ENCODE assay signal across 27 cellular contexts in the genomic region with DNA sequence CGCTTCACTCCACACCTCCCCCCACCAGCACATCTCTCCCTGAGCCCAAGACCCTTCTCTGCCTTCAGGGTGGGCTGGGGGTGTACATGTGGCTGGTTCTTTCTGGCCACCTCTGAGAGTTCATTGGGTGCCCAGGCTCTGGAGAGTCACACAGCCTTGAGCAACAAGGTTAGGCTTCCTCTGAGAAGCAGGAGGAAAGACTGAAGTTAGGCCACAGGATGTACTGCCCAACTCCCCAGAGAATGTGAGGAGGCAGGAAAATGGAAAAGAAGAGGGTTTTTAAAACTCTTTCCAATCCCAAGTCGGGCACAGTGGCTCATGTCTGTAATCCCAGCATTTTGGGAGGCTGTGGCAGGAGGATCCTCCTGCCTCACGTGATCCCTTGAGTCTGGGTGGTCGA. TPM values are rescaled to one million over a fixed set of nuclear protein-coding genes. Genes with fewer than 3 reads are reported as not detected.
A peak's percentile ranks its signal among the peaks of the same experiment; 100 is the strongest.
DNase-seq lines count a peak whose midpoint lies in the region; ATAC-seq and TF ChIP-seq lines count a peak whose summit lies in the region.
"Had no signal": no experiment of that assay in that cellular context is flagged by ENCODE, and none has a peak within 500 bp of the region (broad histone marks: within the 10 kb centered on the region; RNA-seq: fewer than 3 reads in every experiment).

No MANE protein-coding gene starts in this region.

- H3K27ac Mint-ChIP-seq in HFFc6 (peak overlapping the region; percentile 94; the same call in 1 of the 2 replicates), endothelial cell (ENCODE audit: unreplicated experiment) (peak overlapping the region; percentile 86), neural crest cell (ENCODE audit: unreplicated experiment) (no peak overlapping the region)
- H3K27ac Mint-ChIP-seq: activated naive CD4-positive, alpha-beta T cell treated with anti-CD3 and anti-CD28 coated beads, Interleukin-2, amount 50 U/mL, for 72 hours; activated T-helper 2 cell treated with anti-CD3 and anti-CD28 coated beads, Interferon-gamma antibody, Interleukin-2, Interleukin-4, amounts not matched to agents 10 μg/mL and 5 μg/mL and 100 μg/mL, durations not matched to agents 14 hours and 24 hours and 36 hours; stimulated activated effector memory CD8-positive, alpha-beta T cell treated with anti-CD3 and anti-CD28 coated beads, Interleukin-12 subunit alpha, Interleukin-12 subunit beta, amount 100 ng/mL, for 72 hours had no signal

- H3K27ac ChIP-seq in ACC112 (ENCODE audit: low read depth, low read length) (peak overlapping the region; percentile 87), prostate gland (no peak overlapping the region), PC-9 (no peak overlapping the region)

- no peaks in the 10 kb centered on the region for H3K9me3 Mint-ChIP-seq in HFFc6
- H3K9me3 Mint-ChIP-seq in endothelial cell (ENCODE audit: unreplicated experiment): no peaks in the 10 kb centered on the region
- no peaks in the 10 kb centered on the region for H3K9me3 Mint-ChIP-seq in neural crest cell
- H3K9me3 Mint-ChIP-seq: activated naive CD4-positive, alpha-beta T cell treated with anti-CD3 and anti-CD28 coated beads, Interleukin-2, amount 50 U/mL, for 72 hours; activated T-helper 2 cell treated with anti-CD3 and anti-CD28 coated beads, Interferon-gamma antibody, Interleukin-2, Interleukin-4, amounts not matched to agents 10 μg/mL and 5 μg/mL and 100 μg/mL, durations not matched to agents 14 hours and 24 hours and 36 hours; stimulated activated effector memory CD8-positive, alpha-beta T cell treated with anti-CD3 and anti-CD28 coated beads, Interleukin-12 subunit alpha, Interleukin-12 subunit beta, amount 100 ng/mL, for 72 hours; WTC11 had no signal

- no peak overlapping the region for H3K4me3 Mint-ChIP-seq in HFFc6
- H3K4me3 Mint-ChIP-seq in endothelial cell (ENCODE audit: unreplicated experiment): peak overlapping the region; percentile 76
- peak overlapping the region; percentile 31 for H3K4me3 Mint-ChIP-seq in neural crest cell
- H3K4me3 Mint-ChIP-seq: stimulated activated effector memory CD8-positive, alpha-beta T cell treated with anti-CD3 and anti-CD28 coated beads, Interleukin-12 subunit alpha, Interleukin-12 subunit beta, amount 100 ng/mL, for 72 hours; WTC11 had no signal

- intact Hi-C loops in prostate gland (cut with DNase I): loop anchor here (10.0 kb wide), 1 partner anchor 414 kb away; the partner anchor contains the start of gene PLXDC1
- intact Hi-C loops in PC-9 (cut with micrococcal nuclease; ENCODE audit: unreplicated experiment): no loop called here

- DNase-seq in HFFc6: no peak
- no peak for DNase-seq in endothelial cell (ENCODE audit: low spot score)
- no peak for DNase-seq in neural crest cell (ENCODE audit: low read depth, low spot score)
- DNase-seq in prostate gland (ENCODE audit: low spot score): no peak
- no peak for DNase-seq in NCI-H1105 (lab: John Stamatoyannopoulos, UW)
- DNase-seq in PC-9: no peak
- DNase-seq: activated CD4-positive, alpha-beta T cell treated with anti-CD3 and anti-CD28 coated beads, Interleukin-2, amount 50 U/mL, for 4 hours; aorta; gastrocnemius medialis; NCI-H1417; NCI-H2081 treated with DMSO at 0.1 percent for 48 hours; NCI-H82; nucleus accumbens; retina; SHP77 treated with DMSO at 0.1 percent for 48 hours; spleen; stimulated activated CD4-positive, alpha-beta T cell treated with anti-CD3 and anti-CD28 coated beads, Interleukin-2, amount 100 ng/mL, for 48 hours; T-helper 9 cell; uterus had no signal

- peaks cover 30% of the 10 kb centered on the region for H3K4me1 ChIP-seq in ACC112 (ENCODE audit: control insufficient read depth, insufficient read depth, low read length, unreplicated experiment)
- H3K4me1 ChIP-seq in prostate gland (replicated peaks): peaks cover 15% of the 10 kb centered on the region
- H3K4me1 ChIP-seq in PC-9 (replicated peaks; ENCODE audit: insufficient read depth): peaks cover 16% of the 10 kb centered on the region

- WGBS in prostate gland: 80% methylated on average over 4 of the region's 4 CpGs

- H3K9me2 ChIP-seq in PC-9 (ENCODE audit: insufficient read depth): no peaks in the 10 kb centered on the region

- peaks cover 48% of the 10 kb centered on the region for H3F3A ChIP-seq in PC-9 (ENCODE audit: insufficient read depth, low read depth)

- CTCF ChIA-PET in PC-9 (lab: Charles Lee): no interaction called here

- H3K4me3 ChIP-seq in ACC112 (ENCODE audit: low read depth, low read length) (no peak overlapping the region), prostate gland (no peak overlapping the region), PC-9 (no peak overlapping the region)
- H3K4me3 ChIP-seq: gastrocnemius medialis, lung, spleen, suprapubic skin, uterus had no signal

- H4K20me1 ChIP-seq in PC-9 (ENCODE audit: insufficient read depth): peaks cover 42% of the 10 kb centered on the region

- H3K4me1 Mint-ChIP-seq in HFFc6 (ENCODE audit: low read depth) (peaks cover 46% of the 10 kb centered on the region), endothelial cell (ENCODE audit: unreplicated experiment) (peaks cover 31% of the 10 kb centered on the region), neural crest cell (peaks cover 43% of the 10 kb centered on the region)

- peaks cover 60% of the 10 kb centered on the region for H3K79me2 ChIP-seq in ACC112 (ENCODE audit: control insufficient read depth, insufficient read depth, low read length, unreplicated experiment)
- peaks cover 47% of the 10 kb centered on the region for H3K79me2 ChIP-seq in PC-9 (ENCODE audit: low read depth)

- ATAC-seq in HG03439 (IDR thresholded peaks at IDR 0.05; ENCODE audit: unreplicated experiment): no peak
- ATAC-seq: activated naive CD4-positive, alpha-beta T cell treated with anti-CD3 and anti-CD28 coated beads, Interleukin-2, amount 50 U/mL, for 72 hours; gastrocnemius medialis; stimulated activated effector memory CD8-positive, alpha-beta T cell treated with anti-CD3 and anti-CD28 coated beads, Interleukin-12 subunit alpha, Interleukin-12 subunit beta, amount 100 ng/mL, for 72 hours; WTC11 had no signal

- H2AFZ ChIP-seq in ACC112 (ENCODE audit: low read length, unreplicated experiment) (no peak overlapping the region), PC-9 (no peak overlapping the region)

- POLR2A ChIA-PET in PC-9 (lab: Charles Lee; ENCODE audit: unreplicated experiment): no interaction called here

- no peaks in the 10 kb centered on the region for H3K27me3 ChIP-seq in ACC112 (ENCODE audit: insufficient read depth, low read length)
- H3K27me3 ChIP-seq in prostate gland (replicated peaks; ENCODE audit: insufficient read depth): no peaks in the 10 kb centered on the region
- H3K27me3 ChIP-seq in PC-9 (ENCODE audit: insufficient read depth, low read depth): no peaks in the 10 kb centered on the region
- H3K27me3 ChIP-seq: gastrocnemius medialis, suprapubic skin, uterus had no signal

- H3K4me2 ChIP-seq in PC-9: no peak overlapping the region

- peaks cover 4% of the 10 kb centered on the region for H3K27me3 Mint-ChIP-seq in HFFc6 (ENCODE audit: insufficient read depth)
- H3K27me3 Mint-ChIP-seq in endothelial cell (ENCODE audit: unreplicated experiment): peaks cover 12% of the 10 kb centered on the region
- no peaks in the 10 kb centered on the region for H3K27me3 Mint-ChIP-seq in neural crest cell (ENCODE audit: low read depth)

- no peak for TF ChIP-seq CTCF in HFFc6 (IDR thresholded peaks at IDR 0.05)
- no peak for TF ChIP-seq CTCF in endothelial cell (IDR thresholded peaks at IDR 0.05; ENCODE audit: unreplicated experiment)
- no peak for TF ChIP-seq CTCF in neural crest cell (conservative IDR thresholded peaks at IDR 0.05)
- no peak for TF ChIP-seq CTCF in prostate gland (IDR thresholded peaks at IDR 0.05)
- TF ChIP-seq CTCF in PC-9 (conservative IDR thresholded peaks at IDR 0.05): no peak

- TF ChIP-seq POLR2A in prostate gland (IDR thresholded peaks at IDR 0.05): no peak

- H3K36me3 Mint-ChIP-seq in HFFc6 (ENCODE audit: low read depth): peaks cover 11% of the 10 kb centered on the region
- peaks cover 14% of the 10 kb centered on the region for H3K36me3 Mint-ChIP-seq in endothelial cell (ENCODE audit: low read depth, unreplicated experiment)
- H3K36me3 Mint-ChIP-seq in neural crest cell (ENCODE audit: low read depth): peaks cover 7% of the 10 kb centered on the region
- H3K36me3 Mint-ChIP-seq: activated naive CD4-positive, alpha-beta T cell treated with anti-CD3 and anti-CD28 coated beads, Interleukin-2, amount 50 U/mL, for 72 hours had no signal

- BruUV-seq in PC-9 (replicated peaks; lab: Mats Ljungman, UMichigan): no TSS peak

- H3K9me3 ChIP-seq in prostate gland (no peaks in the 10 kb centered on the region), PC-9 (ENCODE audit: insufficient read depth, low read depth) (no peaks in the 10 kb centered on the region)
- H3K9me3 ChIP-seq: gastrocnemius medialis, spleen, suprapubic skin, uterus had no signal

- H3K36me3 ChIP-seq in ACC112 (ENCODE audit: insufficient read depth, low read length) (no peaks in the 10 kb centered on the region; the same call in 1 of the 2 replicates), prostate gland (no peaks in the 10 kb centered on the region), PC-9 (ENCODE audit: low read depth) (peaks cover 9% of the 10 kb centered on the region; the same call in 1 of the 2 replicates)
- H3K36me3 ChIP-seq: gastrocnemius medialis, uterus had no signal

RNA-seq across cellular contexts. Expression of gene PCGF2, which starts 7.3 kb away (rescaled TPM):
- total RNA-seq in HFFc6 (2021; fragmentation: NEBNext Ultra II Directional; extraction: Animal tissue kit (Norgen Biotek cat#: 25700)): 10 to 100 TPM; 59.7 to 73.5 (median 69.0) TPM
- 79.4 TPM for total RNA-seq in endothelial cell (ENCODE audit: unreplicated experiment)
- 108 and 116 TPM in 2 replicates for total RNA-seq in neural crest cell
- total RNA-seq in prostate gland: 10 to 100 TPM; 17.1 to 17.8 TPM
- 26.9 and 43.3 TPM in 2 replicates for total RNA-seq in PC-9 (2021)

RNA-seq across cellular contexts. Expression of gene CISD3, which starts 10.7 kb away (rescaled TPM):
- total RNA-seq in HFFc6 (2021; fragmentation: NEBNext Ultra II Directional; extraction: Animal tissue kit (Norgen Biotek cat#: 25700)): 10 to 100 TPM; 35.0 to 38.7 (median 36.6) TPM
- total RNA-seq in endothelial cell (ENCODE audit: unreplicated experiment): 17.0 TPM
- 9.0 and 11.0 TPM in 2 replicates for total RNA-seq in neural crest cell
- 10 to 100 TPM; 17.1 to 17.8 TPM for total RNA-seq in prostate gland
- total RNA-seq in PC-9 (2021): 36.6 and 38.1 TPM in 2 replicates

RNA-seq across cellular contexts. Expression of gene PSMB3, which starts 11.7 kb away (rescaled TPM):
- total RNA-seq in HFFc6 (2021; fragmentation: NEBNext Ultra II Directional; extraction: Animal tissue kit (Norgen Biotek cat#: 25700)): 100 to 1,000 TPM; 232 to 273 (median 253) TPM
- total RNA-seq in endothelial cell (ENCODE audit: unreplicated experiment): 175 TPM
- 193 and 203 TPM in 2 replicates for total RNA-seq in neural crest cell
- total RNA-seq in prostate gland: 100 to 1,000 TPM; 116 to 192 TPM
- total RNA-seq in PC-9 (2021): 262 and 278 TPM in 2 replicates

RNA-seq across cellular contexts. Expression of gene MLLT6, which starts 35.7 kb away (rescaled TPM):
- total RNA-seq in HFFc6 (2021; fragmentation: NEBNext Ultra II Directional; extraction: Animal tissue kit (Norgen Biotek cat#: 25700)): 10 to 100 TPM; 26.5 to 31.5 (median 30.2) TPM
- total RNA-seq in endothelial cell (ENCODE audit: unreplicated experiment): 33.8 TPM
- total RNA-seq in neural crest cell: 79.6 and 85.1 TPM in 2 replicates
- total RNA-seq in prostate gland: 100 to 1,000 TPM in 1 of 2 donors, 10 to 100 TPM in 1; 69.1 to 142 TPM
- 113 and 127 TPM in 2 replicates for total RNA-seq in PC-9 (2021)

RNA-seq across cellular contexts. Expression of gene PIP4K2B, which starts 58.5 kb away (rescaled TPM):
- 10 to 100 TPM; 48.7 to 61.8 (median 55.5) TPM for total RNA-seq in HFFc6 (2021; fragmentation: NEBNext Ultra II Directional; extraction: Animal tissue kit (Norgen Biotek cat#: 25700))
- total RNA-seq in endothelial cell (ENCODE audit: unreplicated experiment) (91.7 TPM), neural crest cell (95.3 and 105 TPM in 2 replicates), prostate gland (10 to 100 TPM; 46.2 to 65.2 TPM), PC-9 (2021) (40.6 and 47.4 TPM in 2 replicates)
